ENCODE assay signal across 27 cellular contexts in genomic region chr20:56608376-56608775, GRCh38.
"Had no signal": no experiment of that assay in that cellular context is flagged by ENCODE, and none has a peak within 500 bp of the region (broad histone marks: within the 10 kb centered on the region; RNA-seq: fewer than 3 reads in every experiment).

No MANE protein-coding gene starts in this region.

- H3K36me3 ChIP-seq: stomach, suprapubic skin, thoracic aorta, thyroid gland, tibial artery, tibial nerve, transverse colon, upper lobe of left lung, upper lobe of right lung, uterus, vagina had no signal

- H3K9me3 ChIP-seq: stomach, suprapubic skin, testis, thoracic aorta, thyroid gland, tibial artery, tibial nerve, transverse colon, upper lobe of left lung, upper lobe of right lung, uterus, vagina had no signal

- H3K27me3 ChIP-seq: stomach, suprapubic skin, testis, thyroid gland, tibial nerve, transverse colon, upper lobe of left lung, upper lobe of right lung, uterus, vagina had no signal

- H3K36me3 Mint-ChIP-seq: stimulated activated effector memory CD8-positive, alpha-beta T cell treated with anti-CD3 and anti-CD28 coated beads, Interleukin-12 subunit alpha, Interleukin-12 subunit beta, amount 100 ng/mL, for 72 hours; stimulated activated memory B cell treated with anti-CD40 and anti-IgM and Interleukin-4, amounts not matched to agents 10 μg/mL and 1 μg/mL and 100 μg/mL, for 72 hours; stimulated activated naive B cell treated with anti-CD40 and anti-IgM and Interleukin-4, amounts not matched to agents 10 μg/mL and 1 μg/mL and 100 μg/mL, for 72 hours; type B pancreatic cell had no signal

- H3K27ac Mint-ChIP-seq: stimulated activated effector memory CD8-positive, alpha-beta T cell treated with anti-CD3 and anti-CD28 coated beads, Interleukin-12 subunit alpha, Interleukin-12 subunit beta, amount 100 ng/mL, for 72 hours; stimulated activated memory B cell treated with anti-CD40 and anti-IgM and Interleukin-4, amounts not matched to agents 10 μg/mL and 1 μg/mL and 100 μg/mL, for 72 hours; stimulated activated naive B cell treated with anti-CD40 and anti-IgM and Interleukin-4, amounts not matched to agents 10 μg/mL and 1 μg/mL and 100 μg/mL, for 72 hours; stimulated activated naive CD8-positive, alpha-beta T cell treated with anti-CD3 and anti-CD28 coated beads, Interleukin-15, amount 100 ng/mL, for 72 hours; stimulated activated naive CD8-positive, alpha-beta T cell treated with anti-CD3 and anti-CD28 coated beads, Interleukin-15, Interleukin-2, amounts not matched to agents 100 ng/mL and 50 ng/mL, for 24 hours; type B pancreatic cell had no signal

- H3K27me3 Mint-ChIP-seq: stimulated activated memory B cell treated with anti-CD40 and anti-IgM and Interleukin-4, amounts not matched to agents 10 μg/mL and 1 μg/mL and 100 μg/mL, for 72 hours; stimulated activated naive CD8-positive, alpha-beta T cell treated with anti-CD3 and anti-CD28 coated beads, Interleukin-15, amount 100 ng/mL, for 72 hours; stimulated activated naive CD8-positive, alpha-beta T cell treated with anti-CD3 and anti-CD28 coated beads, Interleukin-15, Interleukin-2, amounts not matched to agents 100 ng/mL and 50 ng/mL, for 24 hours; type B pancreatic cell had no signal

- H3K4me1 Mint-ChIP-seq: stimulated activated effector memory CD8-positive, alpha-beta T cell treated with anti-CD3 and anti-CD28 coated beads, Interleukin-12 subunit alpha, Interleukin-12 subunit beta, amount 100 ng/mL, for 72 hours; stimulated activated memory B cell treated with anti-CD40 and anti-IgM and Interleukin-4, amounts not matched to agents 10 μg/mL and 1 μg/mL and 100 μg/mL, for 72 hours; stimulated activated naive B cell treated with anti-CD40 and anti-IgM and Interleukin-4, amounts not matched to agents 10 μg/mL and 1 μg/mL and 100 μg/mL, for 72 hours; stimulated activated naive CD8-positive, alpha-beta T cell treated with anti-CD3 and anti-CD28 coated beads, Interleukin-15, amount 100 ng/mL, for 72 hours had no signal

- H3K4me3 Mint-ChIP-seq: stimulated activated effector memory CD8-positive, alpha-beta T cell treated with anti-CD3 and anti-CD28 coated beads, Interleukin-12 subunit alpha, Interleukin-12 subunit beta, amount 100 ng/mL, for 72 hours; stimulated activated memory B cell treated with anti-CD40 and anti-IgM and Interleukin-4, amounts not matched to agents 10 μg/mL and 1 μg/mL and 100 μg/mL, for 72 hours; stimulated activated naive B cell treated with anti-CD40 and anti-IgM and Interleukin-4, amounts not matched to agents 10 μg/mL and 1 μg/mL and 100 μg/mL, for 72 hours; stimulated activated naive CD8-positive, alpha-beta T cell treated with anti-CD3 and anti-CD28 coated beads, Interleukin-15, amount 100 ng/mL, for 72 hours; stimulated activated naive CD8-positive, alpha-beta T cell treated with anti-CD3 and anti-CD28 coated beads, Interleukin-15, Interleukin-2, amounts not matched to agents 100 ng/mL and 50 ng/mL, for 24 hours; type B pancreatic cell had no signal

- H3K4me1 ChIP-seq: stomach, suprapubic skin, testis, tibial artery, tibial nerve, upper lobe of left lung, upper lobe of right lung, uterus, vagina had no signal

- H3K27ac ChIP-seq: stomach, suprapubic skin, testis, thoracic aorta, tibial artery, tibial nerve, transverse colon, upper lobe of left lung, upper lobe of right lung, uterus, vagina had no signal

- DNase-seq: stimulated activated CD4-positive, alpha-beta T cell treated with anti-CD3 and anti-CD28 coated beads, Interleukin-2, amount 100 ng/mL, for 48 hours; stimulated activated CD4-positive, alpha-beta T cell treated with anti-CD3 and anti-CD28 coated beads, Interleukin-4, amount 100 ng/mL, for 1 hour; stimulated activated CD4-positive, alpha-beta T cell treated with anti-CD3 and anti-CD28 coated beads, Interleukin-4, amount 100 ng/mL, for 24 hours; stimulated activated CD4-positive, alpha-beta T cell treated with anti-CD3 and anti-CD28 coated beads, Interleukin-4, amount 100 ng/mL, for 4 hours; stimulated activated CD8-positive, alpha-beta memory T cell treated with anti-CD3 and anti-CD28 coated beads, Interleukin-4, amount 100 ng/mL, for 48 hours; stimulated activated naive B cell treated with anti-CD40 and anti-IgM and Interleukin-4, amounts not matched to agents 10 μg/mL and 1 μg/mL and 100 μg/mL, for 72 hours; stimulated activated naive CD4-positive, alpha-beta T cell; stimulated activated naive CD4-positive, alpha-beta T cell treated with Interleukin-2 at 50 U/mL for 16 hours; stimulated activated naive CD8-positive, alpha-beta T cell treated with anti-CD3 and anti-CD28 coated beads, Interleukin-15, amount 100 ng/mL, for 72 hours; stimulated activated naive CD8-positive, alpha-beta T cell treated with anti-CD3 and anti-CD28 coated beads, Interleukin-15, Interleukin-2, amounts not matched to agents 100 U/mL and 50 U/mL, for 24 hours; stomach; substantia nigra; testis; thyroid gland; tibial artery; transverse colon; upper lobe of left lung; upper lobe of right lung; uterus had no signal

- H3K9me3 Mint-ChIP-seq: stimulated activated effector memory CD8-positive, alpha-beta T cell treated with anti-CD3 and anti-CD28 coated beads, Interleukin-12 subunit alpha, Interleukin-12 subunit beta, amount 100 ng/mL, for 72 hours; stimulated activated memory B cell treated with anti-CD40 and anti-IgM and Interleukin-4, amounts not matched to agents 10 μg/mL and 1 μg/mL and 100 μg/mL, for 72 hours; stimulated activated naive CD8-positive, alpha-beta T cell treated with anti-CD3 and anti-CD28 coated beads, Interleukin-15, amount 100 ng/mL, for 72 hours; stimulated activated naive CD8-positive, alpha-beta T cell treated with anti-CD3 and anti-CD28 coated beads, Interleukin-15, Interleukin-2, amounts not matched to agents 100 ng/mL and 50 ng/mL, for 24 hours; type B pancreatic cell had no signal

- H3K4me3 ChIP-seq: stomach, suprapubic skin, testis, thoracic aorta, thyroid gland, tibial artery, tibial nerve, transverse colon, upper lobe of left lung, upper lobe of right lung, uterus, vagina had no signal
